Comparison of ENCODE assay signal across 22 cellular contexts in genomic region chr9:110700953-110701352, GRCh38. TPM values are rescaled to one million over a fixed set of nuclear protein-coding genes. Genes with fewer than 3 reads are reported as not detected.
DNase-seq lines count a peak whose midpoint lies in the region; ATAC-seq, FAIRE-seq and TF ChIP-seq lines count a peak whose summit lies in the region.
"Had no signal": no experiment of that assay in that cellular context is flagged by ENCODE, and none has a peak within 500 bp of the region (broad histone marks: within the 10 kb centered on the region; RNA-seq: fewer than 3 reads in every experiment).

No MANE protein-coding gene starts in this region.

- H4K20me1 ChIP-seq in astrocyte (ENCODE audit: insufficient read depth, low read length), result no peaks in the 10 kb centered on the region

- no peaks in the 10 kb centered on the region for H3K9me3 Mint-ChIP-seq in astrocyte (ENCODE audit: unreplicated experiment)

- no peak for TF ChIP-seq CTCF in astrocyte (IDR thresholded peaks at IDR 0.05; ENCODE audit: insufficient read depth, low read depth, low read length)

- H3K4me3 Mint-ChIP-seq in astrocyte (ENCODE audit: unreplicated experiment), result no peak overlapping the region
- H3K4me3 Mint-ChIP-seq: naive B cell, T-helper 17 cell had no signal

- peaks cover 5% of the 10 kb centered on the region for H3K4me1 Mint-ChIP-seq in astrocyte (ENCODE audit: low read depth, unreplicated experiment)
- H3K4me1 Mint-ChIP-seq: naive B cell, T-helper 17 cell had no signal

- no peak overlapping the region for H3K27ac ChIP-seq in astrocyte (ENCODE audit: low read depth, low read length)
- H3K27ac ChIP-seq: dorsolateral prefrontal cortex, esophagus muscularis mucosa had no signal

- H3K4me2 ChIP-seq in astrocyte (ENCODE audit: low read length), result peak overlapping the region; percentile 27

- H3K27ac Mint-ChIP-seq in astrocyte (ENCODE audit: unreplicated experiment), result no peak overlapping the region
- H3K27ac Mint-ChIP-seq: naive B cell, progenitor cell of endocrine pancreas, T-helper 17 cell had no signal

- H2AFZ ChIP-seq in astrocyte (ENCODE audit: low read depth, low read length), result no peak overlapping the region

- H3K4me1 ChIP-seq in astrocyte (ENCODE audit: insufficient read depth, low read length), result peaks cover 6% of the 10 kb centered on the region
- H3K4me1 ChIP-seq: esophagus muscularis mucosa had no signal

- H3K4me3 ChIP-seq in astrocyte (ENCODE audit: insufficient read depth, low read depth, low read length), result no peak overlapping the region
- H3K4me3 ChIP-seq: dorsolateral prefrontal cortex, esophagus muscularis mucosa, MG63 had no signal

- H3K36me3 ChIP-seq in astrocyte (ENCODE audit: insufficient read depth, low read length), result no peaks in the 10 kb centered on the region
- H3K36me3 ChIP-seq: esophagus muscularis mucosa had no signal

- H3K9ac ChIP-seq in astrocyte (ENCODE audit: low read length), result no peak overlapping the region

- no peaks in the 10 kb centered on the region for H3K36me3 Mint-ChIP-seq in astrocyte (ENCODE audit: low read depth, unreplicated experiment)
- H3K36me3 Mint-ChIP-seq: naive B cell had no signal

- ATAC-seq in GM21390 (IDR thresholded peaks at IDR 0.05; ENCODE audit: unreplicated experiment), result no peak
- ATAC-seq: left lobe of liver, Right ventricle myocardium inferior, T-helper 17 cell had no signal

- H3K27me3 ChIP-seq in astrocyte (ENCODE audit: insufficient read depth, low read length), result no peaks in the 10 kb centered on the region
- H3K27me3 ChIP-seq: dorsolateral prefrontal cortex, esophagus muscularis mucosa, MG63 had no signal

- DNase-seq in AG08395 (ENCODE audit: low spot score) (peak; percentile 10), HS-5 (ENCODE audit: low read depth) (peak; percentile 36), astrocyte (ENCODE audit: low read depth) (peak; percentile 57), kidney tubule cell (ENCODE audit: low spot score) (peak; percentile 3), DMS153 (lab: John Stamatoyannopoulos, UW) (no peak), HuH-7 (ENCODE audit: low spot score) (no peak), NCI-H2081 (lab: John Stamatoyannopoulos, UW) (no peak)
- DNase-seq: activated effector memory CD4-positive, alpha-beta T cell treated with Interleukin-2 at 50 U/mL for 16 hours; dorsolateral prefrontal cortex; MG63; naive B cell; NCI-H2081 treated with DMSO at 0.1 percent for 48 hours; NCI-H82; stimulated activated naive CD4-positive, alpha-beta T cell treated with Interleukin-2 at 50 U/mL for 16 hours; T-helper 17 cell had no signal

- peak; percentile 85 for FAIRE-seq in astrocyte (lab: Jason Lieb, UNC)
- FAIRE-seq: D721Med had no signal

- no peaks in the 10 kb centered on the region for H3K9me3 ChIP-seq in astrocyte (ENCODE audit: insufficient read depth, low read depth, low read length)
- H3K9me3 ChIP-seq: esophagus muscularis mucosa had no signal

- H3K79me2 ChIP-seq in astrocyte (ENCODE audit: insufficient read depth, low read length), result no peaks in the 10 kb centered on the region

- no peaks in the 10 kb centered on the region for H3K27me3 Mint-ChIP-seq in astrocyte (ENCODE audit: low read depth, unreplicated experiment)
- H3K27me3 Mint-ChIP-seq: naive B cell, T-helper 17 cell had no signal

RNA-seq across cellular contexts. Expression of gene MUSK, which starts 32.4 kb away (rescaled TPM):
- not detected in 2 replicates for total RNA-seq in astrocyte
- total RNA-seq: left lobe of liver, progenitor cell of endocrine pancreas, T-helper 17 cell, ureter had no signal

Comparison
In these comparisons a context has a peak if more than half of its experiments do, and no peak if none do; other contexts are left out.
1. DNase-seq: peak in AG08395 (single experiment), HS-5 (single experiment), astrocyte (single experiment) and kidney tubule cell (single experiment); none in DMS153 (single experiment), HuH-7 (single experiment) and NCI-H2081 (0 of 2).